Comparison of ENCODE assay signal across 12 cellular contexts in the genomic region with DNA sequence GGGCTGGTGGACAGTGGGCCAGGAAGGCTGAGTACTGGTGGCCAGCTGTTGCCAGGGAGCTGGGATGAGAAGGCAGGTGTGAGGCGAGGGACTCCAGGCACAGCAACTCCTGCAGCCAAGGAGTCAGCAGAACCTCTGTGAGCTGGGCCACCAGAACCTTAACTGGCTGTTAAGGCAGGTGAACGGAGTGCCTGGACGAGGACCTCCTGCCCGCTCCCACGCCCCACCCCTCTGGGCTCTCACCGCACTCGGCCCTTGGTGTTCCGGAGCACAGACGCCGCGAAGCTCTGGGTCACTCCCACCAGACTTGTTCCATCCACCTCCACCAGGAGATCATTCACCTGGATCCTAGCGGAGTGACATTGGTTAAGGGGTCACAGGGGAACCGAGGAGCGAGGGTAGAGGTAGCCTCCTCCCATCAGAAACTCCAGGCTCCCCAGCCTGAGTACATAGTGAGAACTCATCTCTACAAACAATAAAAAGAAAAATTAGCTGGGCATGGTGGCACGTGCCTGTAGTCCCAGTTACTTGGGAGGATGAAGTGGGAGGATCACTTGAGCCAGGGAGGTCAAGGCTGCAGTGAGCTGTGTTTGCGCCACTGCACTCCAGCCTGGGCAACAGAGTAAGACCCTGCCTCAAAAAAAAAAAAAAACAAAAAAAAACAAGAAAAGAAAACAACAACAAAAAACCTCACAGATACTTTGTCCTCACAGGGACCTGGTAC. TPM values are rescaled to one million over a fixed set of nuclear protein-coding genes. Genes with fewer than 3 reads are reported as not detected.
DNase-seq lines count a peak whose midpoint lies in the region; ATAC-seq and TF ChIP-seq lines count a peak whose summit lies in the region.
"Had no signal": no experiment of that assay in that cellular context is flagged by ENCODE, and none has a peak within 500 bp of the region (broad histone marks: within the 10 kb centered on the region; RNA-seq: fewer than 3 reads in every experiment).

No MANE protein-coding gene starts in this region.

- intact Hi-C loops in activated CD4-positive, alpha-beta T cell treated with anti-CD3 and anti-CD28 coated beads, Interleukin-2, amount 10 ng/mL, durations not matched to agents 24 days and 14 days (cut with micrococcal nuclease): loop anchor here (2.0 to 5.0 kb wide), 2 partner anchors 24 to 36 kb away; no protein-coding TSS in a partner anchor
- intact Hi-C loops in gastrocnemius medialis (cut with DNase I; ENCODE audit: low total_unique reads): no loop called here

- in situ Hi-C loops in gastrocnemius medialis (cut with MboI; ENCODE audit: low sequenced_read_pairs in 4 of 4): no loop called here

- no peak overlapping the region for H3K4me3 ChIP-seq in RWPE2 (ENCODE audit: severe bottlenecking)
- no peak overlapping the region for H3K4me3 ChIP-seq in gastrocnemius medialis

- DNase-seq in activated CD4-positive, alpha-beta T cell treated with anti-CD3 and anti-CD28 coated beads, Interleukin-2, amount 10 ng/mL, durations not matched to agents 24 days and 14 days: no peak
- DNase-seq in activated CD4-positive, alpha-beta T cell treated with anti-CD3 and anti-CD28 coated beads for 1 hour: no peak
- DNase-seq in RWPE2 (ENCODE audit: low spot score) (no peak), endothelial cell (ENCODE audit: low spot score) (no peak), gastrocnemius medialis (no peak), SW 1271 (lab: John Stamatoyannopoulos, UW) (no peak), NCI-H1436 treated with DMSO at 0.1 percent for 48 hours (lab: John Stamatoyannopoulos, UW) (no peak)
- DNase-seq: activated CD4-positive, alpha-beta T cell treated with anti-CD3 and anti-CD28 coated beads, Interleukin-2, amount 50 U/mL, for 4 hours; anterior cingulate cortex; stimulated activated CD4-positive, alpha-beta T cell treated with anti-CD3 and anti-CD28 coated beads, Interleukin-12 subunit alpha, Interleukin-12 subunit beta, amount 100 ng/mL, for 4 hours had no signal

- H3K36me3 Mint-ChIP-seq in activated CD4-positive, alpha-beta T cell treated with anti-CD3 and anti-CD28 coated beads, Interleukin-2, amount 10 ng/mL, durations not matched to agents 24 days and 14 days (ENCODE audit: low read depth): peaks cover 84% of the 10 kb centered on the region
- H3K36me3 Mint-ChIP-seq in endothelial cell (ENCODE audit: low read depth, unreplicated experiment): peaks cover 77% of the 10 kb centered on the region

- H3K4me1 Mint-ChIP-seq in activated CD4-positive, alpha-beta T cell treated with anti-CD3 and anti-CD28 coated beads, Interleukin-2, amount 10 ng/mL, durations not matched to agents 24 days and 14 days: peaks cover 72% of the 10 kb centered on the region
- H3K4me1 Mint-ChIP-seq in endothelial cell (ENCODE audit: unreplicated experiment): peaks cover 66% of the 10 kb centered on the region

- H3K4me1 ChIP-seq in RWPE2 (ENCODE audit: insufficient read depth, poor library complexity, severe bottlenecking) (peaks cover 3% of the 10 kb centered on the region), gastrocnemius medialis (peaks cover 15 to 24% of the 10 kb centered on the region in 2 donors)

- peak overlapping the region; percentile 74 for H3K4me3 Mint-ChIP-seq in activated CD4-positive, alpha-beta T cell treated with anti-CD3 and anti-CD28 coated beads, Interleukin-2, amount 10 ng/mL, durations not matched to agents 24 days and 14 days
- H3K4me3 Mint-ChIP-seq in endothelial cell (ENCODE audit: unreplicated experiment): peak overlapping the region; percentile 81

- H3K27me3 ChIP-seq in RWPE2 (ENCODE audit: insufficient read depth, poor library complexity, severe bottlenecking) (no peaks in the 10 kb centered on the region), gastrocnemius medialis (no peaks in the 10 kb centered on the region)

- peak overlapping the region; percentile 3 for H3K27ac ChIP-seq in RWPE2 (ENCODE audit: poor library complexity, severe bottlenecking)
- peak overlapping the region in 3 of 4 donors; percentile 27 to 60 (median 53) for H3K27ac ChIP-seq in gastrocnemius medialis

- peak overlapping the region; percentile 77 for H3K27ac Mint-ChIP-seq in activated CD4-positive, alpha-beta T cell treated with anti-CD3 and anti-CD28 coated beads, Interleukin-2, amount 10 ng/mL, durations not matched to agents 24 days and 14 days
- peak overlapping the region; percentile 82 for H3K27ac Mint-ChIP-seq in endothelial cell (ENCODE audit: unreplicated experiment)

- H3K27me3 Mint-ChIP-seq in activated CD4-positive, alpha-beta T cell treated with anti-CD3 and anti-CD28 coated beads, Interleukin-2, amount 10 ng/mL, durations not matched to agents 24 days and 14 days: no peaks in the 10 kb centered on the region
- peaks cover 27% of the 10 kb centered on the region for H3K27me3 Mint-ChIP-seq in endothelial cell (ENCODE audit: unreplicated experiment)

- ATAC-seq in RWPE2 (ENCODE audit: low read depth) (no peak), gastrocnemius medialis (no peak), HG03135 (IDR thresholded peaks at IDR 0.05; ENCODE audit: unreplicated experiment) (no peak)

- no peaks in the 10 kb centered on the region for H3K9me3 Mint-ChIP-seq in activated CD4-positive, alpha-beta T cell treated with anti-CD3 and anti-CD28 coated beads, Interleukin-2, amount 10 ng/mL, durations not matched to agents 24 days and 14 days
- no peaks in the 10 kb centered on the region for H3K9me3 Mint-ChIP-seq in endothelial cell (ENCODE audit: unreplicated experiment)

- peaks cover 91% of the 10 kb centered on the region for H3K36me3 ChIP-seq in RWPE2 (ENCODE audit: low read depth)
- peaks cover 0 to 56% of the 10 kb centered on the region in 2 donors for H3K36me3 ChIP-seq in gastrocnemius medialis

- TF ChIP-seq POLR2A in gastrocnemius medialis (IDR thresholded peaks at IDR 0.05): no peak

- TF ChIP-seq CTCF in RWPE2 (IDR thresholded peaks at IDR 0.05; ENCODE audit: poor library complexity, severe bottlenecking) (no peak), endothelial cell (IDR thresholded peaks at IDR 0.05; ENCODE audit: unreplicated experiment) (no peak), gastrocnemius medialis (IDR thresholded peaks at IDR 0.05 in 4 of 5, conservative IDR thresholded peaks at IDR 0.05 in 1 of 5) (no peak)

- H3K9me3 ChIP-seq in RWPE2 (ENCODE audit: severe bottlenecking) (no peaks in the 10 kb centered on the region), gastrocnemius medialis (no peaks in the 10 kb centered on the region)

RNA-seq across cellular contexts. Expression of a gene that starts 9.3 kb away (rescaled TPM):
- total RNA-seq in activated CD4-positive, alpha-beta T cell treated with anti-CD3 and anti-CD28 coated beads, Interleukin-2, amount 10 ng/mL, durations not matched to agents 24 days and 14 days: 90.1 and 91.3 TPM in 2 replicates
- total RNA-seq in endothelial cell (ENCODE audit: unreplicated experiment) (101 TPM), gastrocnemius medialis (10 to 100 TPM in 2 of 4 donors, 1 to 10 TPM in 2; 4.7 to 18.8 (median 11.0) TPM)

RNA-seq across cellular contexts. Expression of a gene that starts 11.2 kb away (rescaled TPM):
- 1.0 and 1.2 TPM in 2 replicates for total RNA-seq in activated CD4-positive, alpha-beta T cell treated with anti-CD3 and anti-CD28 coated beads, Interleukin-2, amount 10 ng/mL, durations not matched to agents 24 days and 14 days
- total RNA-seq in endothelial cell (ENCODE audit: unreplicated experiment) (82.0 TPM), gastrocnemius medialis (1 to 10 TPM in 1 of 4 donors, under 1 TPM in 2, not detected in 1; 0.04 to 3.8 (median 0.31) TPM)

RNA-seq across cellular contexts. Expression of a gene that starts 24.6 kb away (rescaled TPM):
- total RNA-seq in activated CD4-positive, alpha-beta T cell treated with anti-CD3 and anti-CD28 coated beads, Interleukin-2, amount 10 ng/mL, durations not matched to agents 24 days and 14 days: 0.30 TPM in 1 of 2 replicates, not detected in the other
- total RNA-seq in endothelial cell (ENCODE audit: unreplicated experiment) (not detected), gastrocnemius medialis (100 to 1,000 TPM; 227 to 385 (median 292) TPM)
- total RNA-seq: MCF 10A had no signal

RNA-seq across cellular contexts. Expression of a gene that starts 46.0 kb away (rescaled TPM):
- 10.9 and 11.8 TPM in 2 replicates for total RNA-seq in activated CD4-positive, alpha-beta T cell treated with anti-CD3 and anti-CD28 coated beads, Interleukin-2, amount 10 ng/mL, durations not matched to agents 24 days and 14 days
- total RNA-seq in endothelial cell (ENCODE audit: unreplicated experiment) (37.1 TPM), gastrocnemius medialis (100 to 1,000 TPM; 111 to 335 (median 124) TPM)

Comparison
In these comparisons a context has a peak if more than half of its experiments do, and no peak if none do; other contexts are left out.
1. RNA of a gene that starts 11.2 kb away (total RNA-seq): 82.0 TPM in endothelial cell (single experiment); 1.0 to 1.2 TPM in activated CD4-positive, alpha-beta T cell treated with anti-CD3 and anti-CD28 coated beads, Interleukin-2, amount 10 ng/mL, durations not matched to agents 24 days and 14 days and 0.04 to 3.8 TPM in gastrocnemius medialis; every median in the first group is over 10 times any median in the second.
2. RNA of a gene that starts 24.6 kb away (total RNA-seq): 227 to 385 TPM in gastrocnemius medialis; 0.30 TPM in activated CD4-positive, alpha-beta T cell treated with anti-CD3 and anti-CD28 coated beads, Interleukin-2, amount 10 ng/mL, durations not matched to agents 24 days and 14 days and not detected in endothelial cell (single experiment); every median in the first group is over 100 times any median in the second.